In genomic region chr6:68633654-68634502, GRCh38 we compare ENCODE assay signal across 8 cellular contexts. TPM values are rescaled to one million over a fixed set of nuclear protein-coding genes. Genes with fewer than 3 reads are reported as not detected.
DNase-seq lines count a peak whose midpoint lies in the region; ATAC-seq and TF ChIP-seq lines count a peak whose summit lies in the region.

No MANE protein-coding gene starts in this region.

- H3K4me3 ChIP-seq in fibroblast of pulmonary artery (replicated peaks; ENCODE audit: low read depth, low read length) (peak overlapping the region; percentile 69), gastrocnemius medialis (peak overlapping the region; percentile 63 to 88 (median 70))

- DNase-seq in SK-N-DZ (ENCODE audit: low spot score) (peak; percentile 28), fibroblast of pulmonary artery (ENCODE audit: low read depth) (no peak), gastrocnemius medialis (no peak), NCI-H446 treated with DMSO at 0.1 percent for 48 hours (lab: John Stamatoyannopoulos, UW) (no peak), COR-L47 (lab: John Stamatoyannopoulos, UW) (no peak), epidermal melanocyte (ENCODE audit: insufficient read length, low spot score) (no peak)

- ATAC-seq in GM19372 (IDR thresholded peaks at IDR 0.05; ENCODE audit: low read depth, unreplicated experiment) (peak; percentile 2), gastrocnemius medialis (no peak), HG03097 (IDR thresholded peaks at IDR 0.05; ENCODE audit: low FRiP score, unreplicated experiment) (no peak)

- H3K9me3 ChIP-seq in gastrocnemius medialis, result no peaks in the 10 kb centered on the region

- no peak for TF ChIP-seq POLR2A in gastrocnemius medialis (IDR thresholded peaks at IDR 0.05)

- H3K4me1 ChIP-seq in gastrocnemius medialis, result peaks cover 0 to 18% of the 10 kb centered on the region in 2 donors

- peak overlapping the region; percentile 66 to 75 (median 72) for H3K27ac ChIP-seq in gastrocnemius medialis

- TF ChIP-seq CTCF in fibroblast of pulmonary artery (IDR thresholded peaks at IDR 0.05; ENCODE audit: low read length, missing control alignments) (no peak), gastrocnemius medialis (IDR thresholded peaks at IDR 0.05 in 4 of 5, conservative IDR thresholded peaks at IDR 0.05 in 1 of 5) (no peak)

- H3K27me3 ChIP-seq in gastrocnemius medialis, result peaks cover 0 to 11% (median 3%) of the 10 kb centered on the region in 3 donors

- H3K36me3 ChIP-seq in gastrocnemius medialis, result no peaks in the 10 kb centered on the region

- in situ Hi-C loops in gastrocnemius medialis (cut with MboI; ENCODE audit: low sequenced_read_pairs in 4 of 4), result loop anchor here in 2 of 4 donors (10.0 to 25.0 kb wide), 2 partner anchors 141 to 328 kb away; no protein-coding TSS in a partner anchor

- intact Hi-C loops in gastrocnemius medialis (cut with DNase I; ENCODE audit: low total_unique reads), result loop anchor here (10.0 kb wide), 1 partner anchor 331 kb away; no protein-coding TSS in a partner anchor

RNA-seq across cellular contexts. Expression of gene ADGRB3, which starts 1.2 kb away (rescaled TPM):
- 9.0 and 12.6 TPM in 2 replicates for polyA plus RNA-seq in SK-N-DZ (2014; cell fraction: cytosol; rRNA removed)
- polyA plus RNA-seq in SK-N-DZ (2014; cell fraction: nucleus; rRNA removed), result 11.2 and 12.7 TPM in 2 replicates
- total RNA-seq in gastrocnemius medialis, result under 1 TPM in 3 of 4 donors, not detected in 1; 0.56 to 0.58 (median 0.58) TPM
